4 cellular contexts compared by ENCODE assay signal in the genomic region with DNA sequence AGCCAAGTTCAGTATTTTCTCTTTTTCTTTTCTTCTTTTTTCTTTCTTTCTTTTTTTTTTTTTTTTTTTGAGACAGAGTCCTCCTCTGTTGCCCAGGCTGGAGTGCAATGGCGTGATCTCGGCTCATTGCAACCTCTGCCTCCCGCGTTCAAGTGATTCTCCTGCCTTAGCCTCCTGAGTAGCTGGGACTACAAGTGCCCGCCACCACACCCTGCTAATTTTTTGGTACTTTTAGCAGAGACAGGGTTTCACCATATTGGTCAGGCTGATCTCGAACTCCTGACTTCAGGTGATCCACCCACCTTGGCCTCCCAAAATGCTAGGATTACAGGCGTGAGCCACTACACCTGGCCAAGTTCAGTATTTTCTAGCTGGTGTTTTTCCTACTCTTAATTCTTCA. TPM values are rescaled to one million over a fixed set of nuclear protein-coding genes. Genes with fewer than 3 reads are reported as not detected.
"Had no signal": no experiment of that assay in that cellular context is flagged by ENCODE, and none has a peak within 500 bp of the region (broad histone marks: within the 10 kb centered on the region; RNA-seq: fewer than 3 reads in every experiment).

No MANE protein-coding gene starts in this region.

RNA-seq across cellular contexts. Expression of a gene that starts 4.3 kb away (rescaled TPM):
- total RNA-seq: osteoblast, renal cortical epithelial cell, smooth muscle cell, urinary bladder had no signal
